In the genomic region with DNA sequence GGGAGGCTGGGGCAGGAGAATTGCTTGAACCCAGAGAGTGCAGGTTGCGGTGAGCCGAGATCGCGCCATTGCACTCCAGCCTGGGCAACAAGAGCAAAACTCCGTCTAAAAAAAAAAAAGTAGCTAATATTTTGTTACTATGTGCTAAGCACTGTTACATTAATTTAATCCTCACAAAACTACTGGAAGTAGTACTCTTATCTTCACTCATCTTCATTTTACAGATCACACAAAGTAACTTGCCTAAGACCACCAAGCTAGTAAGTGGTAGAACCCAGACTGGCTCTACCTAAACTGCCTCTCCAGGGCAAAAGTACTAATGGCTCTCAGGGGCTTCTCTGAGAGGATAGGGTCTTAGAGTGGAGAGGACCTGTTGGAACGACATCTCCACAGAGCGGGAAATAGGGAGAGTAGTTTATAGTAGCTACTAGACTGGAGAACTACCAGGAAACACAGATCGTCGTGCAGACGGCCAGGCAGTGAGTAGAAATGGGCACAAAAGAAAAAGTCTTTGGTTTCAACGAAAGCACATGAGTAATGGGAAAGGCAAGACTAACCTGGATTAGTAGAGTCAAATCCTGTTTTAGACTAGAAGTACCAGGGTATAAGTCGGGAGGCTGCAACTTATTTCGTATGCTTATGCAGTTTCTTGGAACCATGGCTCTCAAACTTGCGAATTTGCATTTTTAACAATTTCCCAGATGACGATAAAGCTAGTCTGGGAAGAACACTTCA, we compare ENCODE assay signal across 8 cellular contexts. TPM values are rescaled to one million over a fixed set of nuclear protein-coding genes. Genes with fewer than 3 reads are reported as not detected.
DNase-seq lines count a peak whose midpoint lies in the region; ATAC-seq, FAIRE-seq and TF ChIP-seq lines count a peak whose summit lies in the region.

No MANE protein-coding gene starts in this region.

- in situ Hi-C loops in K562 (cut with MboI) = no loop called here

- no peak for DNase-seq in A549 (ENCODE audit: low read depth in 1 of 2, low spot score in 1 of 2)
- no peak for DNase-seq in HCT116 (ENCODE audit: low read depth, low spot score)
- DNase-seq in K562 (ENCODE audit: extremely low read depth in 1 of 4, low spot score in 3 of 4) = peak in 1 of 4 experiments; percentile 27
- no peak for DNase-seq in stimulated activated CD4-positive, alpha-beta T cell treated with anti-CD3 and anti-CD28 coated beads, Interleukin-4, amount 100 ng/mL, for 1 hour
- no peak for DNase-seq in GM10248 (ENCODE audit: extremely low spot score)
- DNase-seq in HuH-7 (ENCODE audit: low spot score) = no peak

- H2AFZ ChIP-seq in HCT116 (ENCODE audit: low read depth, low read length, poor library complexity, severe bottlenecking) (no peak overlapping the region), K562 (ENCODE audit: low read depth, low read length) (peak overlapping the region; percentile 44; the same call in 1 of the 2 replicates)

- H3K9ac ChIP-seq in HCT116 (ENCODE audit: low read length) (peak overlapping the region; percentile 83), K562 (ENCODE audit: insufficient read depth in 1 of 2, low read depth in 2 of 2, low read length in 2 of 2) (peak overlapping the region; percentile 62 to 90; a peak in 3 of 4 replicates)

- no peak for TF ChIP-seq EP300 in A549 (IDR thresholded peaks at IDR 0.05)
- TF ChIP-seq EP300 in K562 (IDR thresholded peaks at IDR 0.05; ENCODE audit: low read length) = no peak

- no peak for TF ChIP-seq POLR2A in A549 (IDR thresholded peaks at IDR 0.05; ENCODE audit: low read length)
- TF ChIP-seq POLR2A in HCT116 (IDR thresholded peaks at IDR 0.05; ENCODE audit: borderline replicate concordance, extremely low read depth, insufficient read depth, insufficient read length) = no peak
- no peak for TF ChIP-seq POLR2A in K562 (conservative IDR thresholded peaks at IDR 0.05)

- H3K27ac ChIP-seq in A549 = peak overlapping the region; percentile 78 to 91; a peak in 4 of 6 replicates
- H3K27ac ChIP-seq in HCT116 (ENCODE audit: low read depth, low read length) = peak overlapping the region; percentile 95; the same call in 1 of the 2 replicates
- H3K27ac ChIP-seq in K562 (ENCODE audit: extremely low read depth, low read depth, low read length) = peak overlapping the region; percentile 91

- H3K4me2 ChIP-seq in A549 = peak overlapping the region; percentile 71
- H3K4me2 ChIP-seq in HCT116 (ENCODE audit: low read length) = peak overlapping the region; percentile 86
- H3K4me2 ChIP-seq in K562 (ENCODE audit: insufficient read depth, low read length) = peak overlapping the region; percentile 82

- FAIRE-seq in A549 (lab: Jason Lieb, UNC) (no peak), K562 (lab: Jason Lieb, UNC) (no peak)

- H3K4me1 ChIP-seq in A549 = peaks cover 11% of the 10 kb centered on the region; the same call in 2 of the 3 replicates
- H3K4me1 ChIP-seq in HCT116 (ENCODE audit: control insufficient read depth in 1 of 2, insufficient read depth in 2 of 2, low read length in 2 of 2) = peaks cover 4 to 16% of the 10 kb centered on the region in 2 experiments; a peak in 3 of 4 replicates
- peaks cover 18 to 21% of the 10 kb centered on the region in 2 experiments for H3K4me1 ChIP-seq in K562 (replicated peaks in 1 of 2; ENCODE audit: control insufficient read depth in 2 of 2, insufficient read depth in 2 of 2, low read length in 2 of 2)
- H3K4me1 ChIP-seq in mononuclear cell (ENCODE audit: insufficient read depth, low read length) = peaks cover 40% of the 10 kb centered on the region

- H3K27me3 ChIP-seq in HCT116 (ENCODE audit: insufficient read depth, low read length) = no peaks in the 10 kb centered on the region
- no peaks in the 10 kb centered on the region for H3K27me3 ChIP-seq in K562 (ENCODE audit: control insufficient read depth in 2 of 2, insufficient read depth in 2 of 2, low read length in 2 of 2)
- H3K27me3 ChIP-seq in mononuclear cell (ENCODE audit: insufficient read depth, low read length) = no peaks in the 10 kb centered on the region

- CTCF ChIA-PET in A549 (lab: Yijun Ruan, JAX) (no interaction called here), HCT116 (lab: Charles Lee) (no interaction called here), K562 (lab: Yijun Ruan, JAX; ENCODE audit: low intra/inter-chr PET ratio) (interaction anchor here (0.7 kb wide), 1 partner anchor 433 kb away, joined by 8 read pairs; no protein-coding TSS in a partner anchor), GM10248 (lab: Yijun Ruan, JAX) (interaction anchor here (0.9 to 3.6 kb wide), 8 partner anchors 8 to 150 kb away, joined by 3 to 10 read pairs (median 4); a partner anchor contains a TSS)

- no peaks in the 10 kb centered on the region for H4K20me1 ChIP-seq in HCT116 (ENCODE audit: insufficient read depth)
- H4K20me1 ChIP-seq in K562 (replicated peaks; ENCODE audit: control insufficient read depth, insufficient read depth, low read length) = peaks cover 23% of the 10 kb centered on the region

- H3K79me2 ChIP-seq in HCT116 (ENCODE audit: insufficient read depth, low read length) (peaks cover 51% of the 10 kb centered on the region), K562 (ENCODE audit: control insufficient read depth, insufficient read depth, low read length) (peaks cover 64% of the 10 kb centered on the region)

- peak overlapping the region; percentile 62 for H3K4me3 ChIP-seq in A549
- H3K4me3 ChIP-seq in HCT116 (replicated peaks in 1 of 2; ENCODE audit: low read depth in 1 of 2, low read length in 2 of 2) = peak overlapping the region; percentile 77 to 87
- peak overlapping the region; percentile 65 for H3K4me3 ChIP-seq in K562
- H3K4me3 ChIP-seq in mononuclear cell (ENCODE audit: low read length) = peak overlapping the region; percentile 64

- POLR2A ChIA-PET in A549 (lab: Yijun Ruan, JAX) (interaction anchor here (0.8 to 1.4 kb wide), 2 partner anchors 80 to 138 kb away, joined by 3 to 10 read pairs; partner anchors contain the start of gene WDR47), HCT116 (lab: Charles Lee) (interaction anchor here (1.2 kb wide), 1 partner anchor 80 kb away, joined by 4 read pairs; the partner anchor contains the start of gene WDR47), K562 (lab: Yijun Ruan, JAX) (interaction anchor here (0.6 to 3.2 kb wide), 14 partner anchors 9 to 401 kb away, joined by 3 to 36 read pairs (median 4); partner anchors contain the start of genes TAF13 and TMEM167B), GM10248 (lab: Yijun Ruan, JAX) (no interaction called here)

- TF ChIP-seq RAD21 in A549 (conservative IDR thresholded peaks at IDR 0.05 in 1 of 2, IDR thresholded peaks at IDR 0.05 in 1 of 2) (no peak), HCT116 (IDR thresholded peaks at IDR 0.05; ENCODE audit: low read depth) (no peak), K562 (CRISPR knock-in tag; conservative IDR thresholded peaks at IDR 0.05 in 1 of 2, IDR thresholded peaks at IDR 0.05 in 1 of 2) (no peak)

- H3K9me2 ChIP-seq in HCT116 (ENCODE audit: insufficient read depth) = no peaks in the 10 kb centered on the region

- ATAC-seq in A549 (no peak), HCT116 (no peak), K562 (no peak), GM19455 (IDR thresholded peaks at IDR 0.05; ENCODE audit: unreplicated experiment) (no peak)

- no peaks in the 10 kb centered on the region for H3K9me3 ChIP-seq in A549
- no peaks in the 10 kb centered on the region for H3K9me3 ChIP-seq in HCT116 (ENCODE audit: control insufficient read depth in 1 of 2, insufficient read depth in 1 of 2, low read depth in 1 of 2, low read length in 2 of 2)
- no peaks in the 10 kb centered on the region for H3K9me3 ChIP-seq in K562 (replicated peaks; ENCODE audit: control insufficient read depth, insufficient read depth, low read depth, low read length)
- no peaks in the 10 kb centered on the region for H3K9me3 ChIP-seq in mononuclear cell (ENCODE audit: low read depth, low read length)

- BruUV-seq in HCT116 (replicated peaks; lab: Mats Ljungman, UMichigan) (no TSS peak), K562 (replicated peaks; lab: Mats Ljungman, UMichigan) (no TSS peak)

- intact Hi-C loops in HCT116 (cut with micrococcal nuclease) (loop anchor here (5.0 kb wide), 1 partner anchor 150 kb away; the partner anchor contains the start of gene ELAPOR1), K562 (cut with micrococcal nuclease) (loop anchor here (5.0 kb wide), 3 partner anchors 50 to 150 kb away; partner anchors contain the start of genes ELAPOR1 and WDR47)

- no peak for TF ChIP-seq CTCF in A549 (IDR thresholded peaks at IDR 0.05)
- TF ChIP-seq CTCF in HCT116 (IDR thresholded peaks at IDR 0.05 in 2 of 3, conservative IDR thresholded peaks at IDR 0.05 in 1 of 3; ENCODE audit: borderline replicate concordance in 1 of 3, insufficient read depth in 1 of 3, low read depth in 2 of 3, low read length in 2 of 3) = no peak
- no peak for TF ChIP-seq CTCF in K562 (IDR thresholded peaks at IDR 0.05 in 2 of 3, conservative IDR thresholded peaks at IDR 0.05 in 1 of 3; ENCODE audit: insufficient read depth in 2 of 3, low read depth in 1 of 3, low read length in 3 of 3)
- TF ChIP-seq CTCF in GM10248 (IDR thresholded peaks at IDR 0.05; ENCODE audit: control extremely low read depth, extremely low read depth, low read depth, missing control alignments) = no peak

- no peaks in the 10 kb centered on the region for H3K9me1 ChIP-seq in K562 (ENCODE audit: control insufficient read depth, insufficient read depth, low read length)

- H3K36me3 ChIP-seq in HCT116 (ENCODE audit: control insufficient read depth in 1 of 2, insufficient read depth in 2 of 2, low read length in 2 of 2) (no peaks in the 10 kb centered on the region; a peak in 2 of 4 replicates), K562 (ENCODE audit: control insufficient read depth, insufficient read depth, low read length) (peaks cover 34% of the 10 kb centered on the region)

- RAD21 ChIA-PET in HCT116 (lab: Charles Lee; ENCODE audit: low non-redundant PET in 1 of 2, low total read pairs in 2 of 2, uncharacterized antibody in 2 of 2, unreplicated experiment in 2 of 2) = no interaction called here

- WGBS in A549 (ENCODE audit: missing lambda C conversion rate) = 87% methylated on average over 15 of the region's 15 CpGs
- WGBS in K562 (ENCODE audit: insufficient coverage, low coverage, missing lambda C conversion rate) = 40% methylated on average over 15 of the region's 15 CpGs

RNA-seq across cellular contexts. Expression of gene CLCC1, which starts 1.4 kb away (rescaled TPM):
- polyA plus RNA-seq in A549 (2011; rRNA removed) = 32.4 and 41.0 TPM in 2 replicates
- 10.7 and 11.3 TPM in 2 replicates for polyA plus RNA-seq in A549 (2012; cell fraction: cytosol; rRNA removed)
- 8.2 and 10.7 TPM in 2 replicates for polyA plus RNA-seq in A549 (2012; cell fraction: nucleus; rRNA removed)
- 17.7 to 21.1 TPM (median 19.1 TPM) in 3 replicates for polyA plus RNA-seq in A549 (2017; fragmentation: RNase III; extraction: RNeasy Plus Mini Kit Qiagen cat#74134 plus additional on column Dnase treatment)
- 15.3 and 16.6 TPM in 2 replicates for polyA minus RNA-seq in A549 (2011; rRNA and poly(A)+ RNA removed)
- total RNA-seq in HCT116 (2021; ENCODE audit: unreplicated experiment) = 14.3 TPM
- 5.2 and 6.9 TPM in 2 replicates for polyA plus RNA-seq in HCT116 (2012)
- total RNA-seq in K562 (2011; cell fraction: chromatin; rRNA removed; ENCODE audit: low replicate concordance) = 52.5 and 118 TPM in 2 replicates
- 60.3 and 60.5 TPM in 2 replicates for total RNA-seq in K562 (2011; cell fraction: nucleolus; rRNA removed)
- 87.2 and 123 TPM in 2 replicates for total RNA-seq in K562 (2011; cell fraction: nucleoplasm; rRNA removed)
- total RNA-seq in K562 (2014; rRNA removed) = 33.3 and 37.7 TPM in 2 replicates
- total RNA-seq in K562 (2014; rRNA removed; fragmentation: Illumina TruSeq; extraction: Trizol) = 54.6 and 56.9 TPM in 2 replicates
- 41.0 and 44.7 TPM in 2 replicates for total RNA-seq in K562 (2015; rRNA removed; fragmentation: Illumina TruSeq; extraction: Trizol)
- total RNA-seq in K562 (2021) = 46.9 and 48.0 TPM in 2 replicates
- 45.6 and 63.4 TPM in 2 replicates for polyA plus RNA-seq in K562 (2011; rRNA removed)
- 20.7 and 27.5 TPM in 2 replicates for polyA plus RNA-seq in K562 (2011; cell fraction: cytosol; rRNA removed)
- 34.0 and 35.4 TPM in 2 replicates for polyA plus RNA-seq in K562 (2011; cell fraction: nucleus; rRNA removed)
- polyA plus RNA-seq in K562 (2012) = 26.4 and 26.8 TPM in 2 replicates
- 36.4 and 40.4 TPM in 2 replicates for polyA plus RNA-seq in K562 (2014; fragmentation: Illumina TruSeq; extraction: Trizol)
- polyA plus RNA-seq in K562 (2014; fragmentation: Nextera tagmentation; extraction: Ambion mirVana) = 10 to 100 TPM; 28.8 to 33.9 TPM
- polyA plus RNA-seq in K562 (2014; rRNA removed) = 35.8 and 39.1 TPM in 2 replicates
- polyA minus RNA-seq in K562 (2011; rRNA and poly(A)+ RNA removed) = 57.8 and 68.4 TPM in 2 replicates
- 20.8 and 29.7 TPM in 2 replicates for polyA minus RNA-seq in K562 (2011; cell fraction: cytosol; rRNA and poly(A)+ RNA removed)
- 14.4 and 18.3 TPM in 2 replicates for polyA minus RNA-seq in K562 (2011; cell fraction: nucleus; rRNA and poly(A)+ RNA removed)
- 5.1 TPM for total RNA-seq in mononuclear cell

Comparison
In these comparisons a context has a peak if more than half of its experiments do, and no peak if none do; other contexts are left out.
1. CTCF ChIA-PET loops: an anchor here in K562 (0.7 kb wide) and GM10248 (0.9 to 3.6 kb wide); none called in A549 and HCT116.